34 cellular contexts compared by ENCODE assay signal in genomic region chr1:81592263-81592662, GRCh38.
"Had no signal": no experiment of that assay in that cellular context is flagged by ENCODE, and none has a peak within 500 bp of the region (broad histone marks: within the 10 kb centered on the region; RNA-seq: fewer than 3 reads in every experiment).

No MANE protein-coding gene starts in this region.

- H3K9me3 ChIP-seq: MG63 had no signal

- H3K9ac ChIP-seq: KMS-11 had no signal

- H3K27ac ChIP-seq: KMS-11 had no signal

- DNase-seq: Karpas-422, Kasumi-1, MG63, MM.1S, MV-4-11, NCI-H1048, NCI-H1092, NCI-H1092 treated with DMSO at 0.1 percent for 48 hours, NCI-H1105, NCI-H1105 treated with DMSO at 0.1 percent for 48 hours, NCI-H1417, NCI-H1417 treated with DMSO at 0.1 percent for 48 hours, NCI-H1436, NCI-H1436 treated with DMSO at 0.1 percent for 48 hours, NCI-H146, NCI-H1694, NCI-H1694 treated with DMSO at 0.1 percent for 48 hours, NCI-H187, NCI-H187 treated with DMSO at 0.1 percent for 48 hours, NCI-H1930, NCI-H2029, NCI-H2029 treated with DMSO at 0.1 percent for 48 hours, NCI-H2081, NCI-H2081 treated with DMSO at 0.1 percent for 48 hours, NCI-H2107, NCI-H2171, NCI-H2171 treated with DMSO at 0.1 percent for 48 hours, NCI-H2227 treated with DMSO at 0.1 percent for 48 hours, NCI-H226, NCI-H345, NCI-H446, NCI-H446 treated with DMSO at 0.1 percent for 48 hours, NCI-H510A had no signal

- H3K36me3 ChIP-seq: MG63 had no signal

- H3K27me3 ChIP-seq: MG63 had no signal

- H3K4me2 ChIP-seq: KMS-11 had no signal

- H3K4me3 ChIP-seq: MG63 had no signal
